In the genomic region with DNA sequence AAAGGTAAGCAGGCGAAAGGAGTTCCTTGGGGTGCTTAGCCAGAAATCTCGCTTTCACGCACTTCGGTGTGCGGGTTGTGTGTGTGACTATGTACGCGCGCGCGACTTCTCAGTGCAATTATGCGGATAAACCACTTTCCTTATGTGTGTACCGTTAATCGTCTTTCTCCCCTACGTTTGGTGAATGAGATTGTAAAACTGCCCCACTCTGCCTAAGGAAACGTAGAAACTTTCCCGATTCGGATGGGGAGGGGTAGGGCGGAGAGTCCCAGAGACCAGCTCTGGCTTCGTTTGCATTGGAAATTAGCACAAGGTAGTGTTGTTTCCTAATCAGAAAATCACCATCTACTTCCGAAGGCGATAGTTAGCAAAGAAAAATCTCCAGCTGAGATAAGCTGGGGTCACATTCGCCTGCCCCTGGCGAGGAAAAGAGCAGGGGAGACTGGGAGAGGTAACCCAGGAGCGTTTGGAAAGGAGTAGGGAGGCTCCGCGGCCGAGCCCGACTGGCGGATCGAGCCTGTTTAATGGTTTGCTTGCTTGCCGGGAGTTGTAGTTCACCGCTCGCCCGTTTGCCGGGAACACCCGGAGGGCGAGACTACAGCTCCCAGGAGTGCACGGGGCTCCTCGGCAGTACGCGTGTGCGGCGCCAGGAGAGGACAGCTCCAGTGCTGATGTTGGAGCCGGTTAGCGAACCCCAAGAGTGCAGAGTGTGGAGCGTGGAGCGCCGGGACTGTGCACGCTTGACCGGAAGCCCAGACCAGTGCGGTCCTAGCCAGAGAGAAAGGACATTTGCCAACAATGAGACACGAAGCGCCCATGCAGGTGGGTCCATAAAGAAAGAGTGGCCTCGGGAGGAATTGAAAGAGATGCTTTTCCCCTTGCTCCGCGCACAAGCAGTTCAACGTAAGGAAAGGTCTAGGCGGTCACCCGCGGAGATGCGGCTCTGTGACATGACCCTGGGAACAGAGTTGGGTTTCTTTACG, we compare ENCODE assay signal across 8 cellular contexts. TPM values are rescaled to one million over a fixed set of nuclear protein-coding genes. Genes with fewer than 3 reads are reported as not detected.
DNase-seq lines count a peak whose midpoint lies in the region; ATAC-seq, FAIRE-seq and TF ChIP-seq lines count a peak whose summit lies in the region.

Gene RAB3C, plus strand, starts transcription at position 665 of the 983 bp plus-strand sequence. Its CDS starts 134 bp downstream, at position 799.

- dilution Hi-C loops in keratinocyte (cut with MboI; ENCODE audit: extremely low pct_ligation_motif_present, low sequenced_read_pairs): no loop called here

- H3F3A ChIP-seq in smooth muscle cell (ENCODE audit: low read depth): no peaks in the 10 kb centered on the region

- BruUV-seq in A673 (replicated peaks; lab: Mats Ljungman, UMichigan): no TSS peak

- H3K27ac ChIP-seq in A673 (ENCODE audit: low read depth, low read length, poor library complexity, severe bottlenecking): no peak within 1 kb of the TSS
- H3K27ac ChIP-seq in colonic mucosa: no peak within 1 kb of the TSS
- H3K27ac ChIP-seq in keratinocyte (ENCODE audit: control insufficient read depth, insufficient read depth, low read length): no peak within 1 kb of the TSS
- H3K27ac ChIP-seq in smooth muscle cell (ENCODE audit: low read depth): no peak within 1 kb of the TSS

- H3K9me1 ChIP-seq in keratinocyte (ENCODE audit: control insufficient read depth, extremely low read depth, insufficient read depth, low read length): no peaks in the 10 kb centered on the region

- H4K20me1 ChIP-seq in keratinocyte (ENCODE audit: control insufficient read depth, extremely low read depth, insufficient read depth, low read length): no peaks in the 10 kb centered on the region
- H4K20me1 ChIP-seq in smooth muscle cell (ENCODE audit: low read depth): no peaks in the 10 kb centered on the region

- intact Hi-C loops in A673 (cut with micrococcal nuclease; ENCODE audit: unreplicated experiment) (no loop called here), colonic mucosa (cut with DNase I) (no loop called here)

- no peaks in the 10 kb centered on the region for H3K79me2 ChIP-seq in keratinocyte (ENCODE audit: control insufficient read depth, insufficient read depth, low read length)
- H3K79me2 ChIP-seq in smooth muscle cell (ENCODE audit: low read depth): peaks cover 6% of the 10 kb centered on the region

- H3K36me3 ChIP-seq in A673 (ENCODE audit: insufficient read depth, low read length, poor library complexity, severe bottlenecking) (no peaks in the 10 kb centered on the region), colonic mucosa (no peaks in the 10 kb centered on the region), keratinocyte (ENCODE audit: control insufficient read depth in 2 of 2, extremely low read depth in 1 of 2, insufficient read depth in 2 of 2, low read length in 2 of 2) (no peaks in the 10 kb centered on the region), smooth muscle cell (ENCODE audit: low read depth) (no peaks in the 10 kb centered on the region)

- CTCF ChIA-PET in A673 (lab: Charles Lee): no interaction called here

- DNase-seq in A673 (ENCODE audit: low spot score) (peak; percentile 96), GM18507 (ENCODE audit: extremely low spot score, insufficient read length, low read depth) (peak; percentile 59), NCI-H1694 treated with DMSO at 0.1 percent for 48 hours (lab: John Stamatoyannopoulos, UW) (peak; percentile 89), T-helper 9 cell (peak; percentile 3), colonic mucosa (peak; percentile 93), keratinocyte (ENCODE audit: low read depth, low spot score) (peak; percentile 28), smooth muscle cell (lab: John Stamatoyannopoulos, UW; ENCODE audit: unreplicated experiment) (peak; percentile 59)

- peak; percentile 100 for ATAC-seq in HG02943 (IDR thresholded peaks at IDR 0.05; ENCODE audit: low read depth, unreplicated experiment)

- H2AFZ ChIP-seq in keratinocyte (ENCODE audit: control insufficient read depth, low read length) (peak within 1 kb of the TSS; percentile 90), smooth muscle cell (ENCODE audit: low read depth) (peak within 1 kb of the TSS; percentile 99)

- H3K27me3 ChIP-seq in A673 (replicated peaks; ENCODE audit: insufficient read depth, low read depth, low read length, poor library complexity) (peaks cover 51% of the 10 kb centered on the region), colonic mucosa (peaks cover 10% of the 10 kb centered on the region), keratinocyte (ENCODE audit: control insufficient read depth, extremely low read depth, insufficient read depth, low read length) (peaks cover 21% of the 10 kb centered on the region), smooth muscle cell (ENCODE audit: low read depth) (peaks cover 18% of the 10 kb centered on the region)

- H3K9ac ChIP-seq in colonic mucosa (ENCODE audit: low read depth in 2 of 2, low read length in 2 of 2) (no peak within 1 kb of the TSS), keratinocyte (ENCODE audit: control insufficient read depth, extremely low read depth, insufficient read depth, low read length) (no peak within 1 kb of the TSS), smooth muscle cell (ENCODE audit: low read depth) (no peak within 1 kb of the TSS)

- POLR2A ChIA-PET in A673 (lab: Charles Lee; ENCODE audit: low non-redundant PET): no interaction called here

- 2% methylated on average over 62 of the region's 62 CpGs for WGBS in smooth muscle cell (ENCODE audit: low lambda C conversion rate)

- no peak for TF ChIP-seq CTCF in A673 (conservative IDR thresholded peaks at IDR 0.05; ENCODE audit: low read depth, low read length)
- TF ChIP-seq CTCF in colonic mucosa (IDR thresholded peaks at IDR 0.05): no peak
- no peak for TF ChIP-seq CTCF in keratinocyte (optimal IDR thresholded peaks at IDR 0.05 in 1 of 3, IDR thresholded peaks at IDR 0.05 in 1 of 3, conservative IDR thresholded peaks at IDR 0.05 in 1 of 3; ENCODE audit: extremely low read depth in 1 of 3, insufficient read depth in 2 of 3, low read length in 3 of 3)
- TF ChIP-seq CTCF in smooth muscle cell (IDR thresholded peaks at IDR 0.05; ENCODE audit: borderline replicate concordance, insufficient read depth, poor library complexity, severe bottlenecking): no peak

- peak within 1 kb of the TSS; percentile 47 for H3K4me3 ChIP-seq in A673 (ENCODE audit: low read depth, low read length, poor library complexity, severe bottlenecking)
- peak within 1 kb of the TSS; percentile 52 for H3K4me3 ChIP-seq in colonic mucosa
- H3K4me3 ChIP-seq in keratinocyte (ENCODE audit: control insufficient read depth in 2 of 3, extremely low read depth in 1 of 3, insufficient read depth in 2 of 3, low read depth in 1 of 3, low read length in 3 of 3): peak within 1 kb of the TSS; percentile 35 to 73 (median 71)
- H3K4me3 ChIP-seq in smooth muscle cell: peak within 1 kb of the TSS; percentile 79

- H3K4me2 ChIP-seq in keratinocyte (ENCODE audit: control insufficient read depth, extremely low read depth, insufficient read depth, low read depth, low read length) (peak within 1 kb of the TSS; percentile 90), smooth muscle cell (peak within 1 kb of the TSS; percentile 94)

- no peaks in the 10 kb centered on the region for H3K9me3 ChIP-seq in A673 (ENCODE audit: low read depth, low read length, poor library complexity, severe bottlenecking)
- no peaks in the 10 kb centered on the region for H3K9me3 ChIP-seq in colonic mucosa
- H3K9me3 ChIP-seq in keratinocyte (ENCODE audit: control insufficient read depth, low read depth, low read length): no peaks in the 10 kb centered on the region
- H3K9me3 ChIP-seq in smooth muscle cell (replicated peaks; ENCODE audit: low read depth): no peaks in the 10 kb centered on the region

- H3K4me1 ChIP-seq in A673 (ENCODE audit: insufficient read depth, low read length, poor library complexity, severe bottlenecking) (no peaks in the 10 kb centered on the region), colonic mucosa (no peaks in the 10 kb centered on the region), keratinocyte (ENCODE audit: control insufficient read depth, extremely low read depth, insufficient read depth, low read length) (peaks cover 10% of the 10 kb centered on the region), smooth muscle cell (ENCODE audit: low read depth) (no peaks in the 10 kb centered on the region)

- peak; percentile 93 for FAIRE-seq in GM18507 (lab: Jason Lieb, UNC)
- peak; percentile 86 for FAIRE-seq in keratinocyte (lab: Jason Lieb, UNC)

RNA-seq across cellular contexts. Expression of gene RAB3C, which starts in this region (rescaled TPM):
- total RNA-seq in A673 (2021): 0.07 and 0.64 TPM in 2 replicates
- total RNA-seq in colonic mucosa: 1 to 10 TPM; 1.1 to 1.2 TPM
- polyA plus RNA-seq in keratinocyte: not detected in 3 replicates
- not detected for polyA plus RNA-seq in keratinocyte (2011; ENCODE audit: low read depth)
- not detected in 2 replicates for polyA plus RNA-seq in keratinocyte (2011; cell fraction: cytosol; rRNA removed)
- not detected in 2 replicates for polyA plus RNA-seq in keratinocyte (2011; cell fraction: nucleus; rRNA removed)
- not detected in 2 replicates for polyA plus RNA-seq in keratinocyte (2012; ENCODE audit: low replicate concordance)
- not detected in 3 replicates for polyA minus RNA-seq in keratinocyte
- not detected for polyA minus RNA-seq in keratinocyte (2011; cell fraction: cytosol; rRNA and poly(A)+ RNA removed)
- polyA minus RNA-seq in keratinocyte (2011; cell fraction: nucleus; rRNA and poly(A)+ RNA removed): not detected in 2 replicates
- 0.36 and 1.1 TPM in 2 replicates for total RNA-seq in smooth muscle cell
- 0.10 and 0.93 TPM in 2 replicates for polyA plus RNA-seq in smooth muscle cell

Comparison
In these comparisons a context has a peak if more than half of its experiments do, and no peak if none do; other contexts are left out.
1. Peak in DNase-seq and H3K4me3 ChIP-seq in A673; RNA of the gene not detected or under 1 TPM.
2. Peak in DNase-seq, H3K4me3 ChIP-seq and H3K4me2 ChIP-seq in keratinocyte; RNA of the gene not detected or under 1 TPM.
3. DNase-seq: peak in every context shown above with its lines; median percentile 96 in A673; 93 in colonic mucosa; 89 in NCI-H1694 treated with DMSO at 0.1 percent for 48 hours; 59 in GM18507; 59 in smooth muscle cell; 28 in keratinocyte; 3 in T-helper 9 cell.